1 cellular context compared by ENCODE assay signal in the genomic region with DNA sequence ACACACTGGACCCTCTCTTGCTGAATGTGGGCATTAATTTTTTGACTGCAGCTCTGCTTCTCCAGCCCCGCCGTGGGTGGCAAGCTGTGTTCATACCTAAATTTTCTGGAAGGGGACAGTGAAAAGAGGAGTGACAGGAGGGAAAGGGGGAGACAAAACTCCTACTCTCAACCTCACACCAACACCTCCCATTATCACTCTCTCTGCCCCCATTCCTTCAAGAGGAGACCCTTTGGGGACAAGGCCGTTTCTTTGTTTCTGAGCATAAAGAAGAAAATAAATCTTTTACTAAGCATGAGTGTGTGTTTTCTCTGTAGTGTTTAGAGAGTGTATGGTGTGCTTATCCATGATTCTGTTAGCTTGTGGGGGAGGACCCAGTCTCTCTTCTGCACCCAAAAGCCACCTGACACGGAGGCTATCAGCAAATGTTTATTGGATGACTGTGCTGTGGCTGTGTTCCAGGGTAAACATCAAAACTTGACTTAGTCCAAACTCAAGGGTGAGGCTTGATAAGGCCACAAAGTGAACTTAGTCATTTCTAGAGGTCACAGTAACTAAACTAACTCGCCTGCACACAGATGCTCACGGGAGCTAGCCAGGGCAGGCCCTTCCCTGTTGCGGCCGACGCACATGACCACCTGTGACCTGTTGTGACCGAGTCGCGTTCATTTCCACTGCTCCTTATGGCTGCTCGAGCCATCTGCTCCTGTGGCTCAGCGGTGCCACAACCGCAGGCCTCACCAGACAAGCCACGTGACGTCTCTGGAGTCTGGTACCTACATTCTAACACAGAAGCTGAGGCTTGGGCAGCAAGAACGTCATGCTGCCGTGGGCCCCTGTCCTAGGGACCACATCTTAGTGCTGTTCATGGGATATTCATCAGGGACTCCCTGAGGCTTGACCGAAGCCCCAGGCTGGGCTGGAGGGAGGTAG.
TF ChIP-seq lines count a peak whose summit lies in the region.

No MANE protein-coding gene starts in this region.

TF ChIP-seq in HEK293, 187 proteins besides CTCF, POLR2A, EP300 and RAD21 (continued from another document and continues in another):
- TF ChIP-seq, protein P1, sequence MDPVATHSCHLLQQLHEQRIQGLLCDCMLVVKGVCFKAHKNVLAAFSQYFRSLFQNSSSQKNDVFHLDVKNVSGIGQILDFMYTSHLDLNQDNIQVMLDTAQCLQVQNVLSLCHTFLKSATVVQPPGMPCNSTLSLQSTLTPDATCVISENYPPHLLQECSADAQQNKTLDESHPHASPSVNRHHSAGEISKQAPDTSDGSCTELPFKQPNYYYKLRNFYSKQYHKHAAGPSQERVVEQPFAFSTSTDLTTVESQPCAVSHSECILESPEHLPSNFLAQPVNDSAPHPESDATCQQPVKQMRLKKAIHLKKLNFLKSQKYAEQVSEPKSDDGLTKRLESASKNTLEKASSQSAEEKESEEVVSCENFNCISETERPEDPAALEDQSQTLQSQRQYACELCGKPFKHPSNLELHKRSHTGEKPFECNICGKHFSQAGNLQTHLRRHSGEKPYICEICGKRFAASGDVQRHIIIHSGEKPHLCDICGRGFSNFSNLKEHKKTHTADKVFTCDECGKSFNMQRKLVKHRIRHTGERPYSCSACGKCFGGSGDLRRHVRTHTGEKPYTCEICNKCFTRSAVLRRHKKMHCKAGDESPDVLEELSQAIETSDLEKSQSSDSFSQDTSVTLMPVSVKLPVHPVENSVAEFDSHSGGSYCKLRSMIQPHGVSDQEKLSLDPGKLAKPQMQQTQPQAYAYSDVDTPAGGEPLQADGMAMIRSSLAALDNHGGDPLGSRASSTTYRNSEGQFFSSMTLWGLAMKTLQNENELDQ (tag by site-specific recombination; IDR thresholded peaks at IDR 0.05; ENCODE audit: low read depth): no peak
- TF ChIP-seq SCRT2 (tag by site-specific recombination; IDR thresholded peaks at IDR 0.05) (peak; percentile 98), ZBTB21 (tag by site-specific recombination; IDR thresholded peaks at IDR 0.05) (0 out of 2 replicates have a peak, but pooled peaks have one; percentile 3), ZFP3 (tag by site-specific recombination; IDR thresholded peaks at IDR 0.05; ENCODE audit: low read depth) (no peak), ZNF239 (tag by site-specific recombination; IDR thresholded peaks at IDR 0.05) (no peak), SCRT1 (tag by site-specific recombination; IDR thresholded peaks at IDR 0.05; ENCODE audit: borderline replicate concordance) (peak; percentile 91), FEZF1 (tag by site-specific recombination; IDR thresholded peaks at IDR 0.05) (peak; percentile 90), BCL11A (tag by site-specific recombination; IDR thresholded peaks at IDR 0.05; ENCODE audit: low read depth) (peak; percentile 95), ZNF202 (tag by site-specific recombination; IDR thresholded peaks at IDR 0.05; ENCODE audit: borderline replicate concordance) (no peak), ZNF391 (tag by site-specific recombination; IDR thresholded peaks at IDR 0.05; ENCODE audit: borderline replicate concordance, low read depth) (no peak), IKZF3 (tag by site-specific recombination; IDR thresholded peaks at IDR 0.05) (peak; percentile 30; the same call in 1 of the 2 replicates), ZNF48 (tag by site-specific recombination; IDR thresholded peaks at IDR 0.05) (no peak), ZSCAN23 (tag by site-specific recombination; IDR thresholded peaks at IDR 0.05) (no peak), MYNN (tag by site-specific recombination; IDR thresholded peaks at IDR 0.05; ENCODE audit: borderline replicate concordance) (no peak), ZFP41 (tag by site-specific recombination; IDR thresholded peaks at IDR 0.05; ENCODE audit: borderline replicate concordance) (no peak), ZNF555 (tag by site-specific recombination; conservative IDR thresholded peaks at IDR 0.05) (no peak), ZNF621 (tag by site-specific recombination; IDR thresholded peaks at IDR 0.05) (no peak), ZBTB8A (tag by site-specific recombination; IDR thresholded peaks at IDR 0.05) (no peak), ZNF623 (tag by site-specific recombination; IDR thresholded peaks at IDR 0.05) (0 out of 2 replicates have a peak, but pooled peaks have one; percentile 8), RBAK (tag by site-specific recombination; IDR thresholded peaks at IDR 0.05) (no peak), ZNF626 (tag by site-specific recombination; IDR thresholded peaks at IDR 0.05) (no peak), ZNF514 (tag by site-specific recombination; IDR thresholded peaks at IDR 0.05) (no peak), OSR2 (tag by site-specific recombination; IDR thresholded peaks at IDR 0.05) (peak; percentile 79), BCL11B (tag by site-specific recombination; IDR thresholded peaks at IDR 0.05; ENCODE audit: low read depth) (no peak), GLI2 (tag by site-specific recombination; IDR thresholded peaks at IDR 0.05; ENCODE audit: borderline replicate concordance, low read depth) (no peak; the same call in 1 of the 2 replicates), ZNF354C (tag by site-specific recombination; IDR thresholded peaks at IDR 0.05; ENCODE audit: borderline replicate concordance, low read depth) (no peak), ZNF394 (tag by site-specific recombination; IDR thresholded peaks at IDR 0.05; ENCODE audit: borderline replicate concordance) (peak; percentile 55; the same call in 1 of the 2 replicates), ZNF843 (tag by site-specific recombination; IDR thresholded peaks at IDR 0.05) (peak; percentile 78), ZNF112 (tag by site-specific recombination; IDR thresholded peaks at IDR 0.05) (no peak), KLF7 (tag by site-specific recombination; IDR thresholded peaks at IDR 0.05; ENCODE audit: borderline replicate concordance) (no peak), PRDM1 (tag by site-specific recombination; IDR thresholded peaks at IDR 0.05) (peak; percentile 93), ZNF221 (tag by site-specific recombination; IDR thresholded peaks at IDR 0.05; ENCODE audit: borderline replicate concordance) (no peak)
- TF ChIP-seq, protein P2, sequence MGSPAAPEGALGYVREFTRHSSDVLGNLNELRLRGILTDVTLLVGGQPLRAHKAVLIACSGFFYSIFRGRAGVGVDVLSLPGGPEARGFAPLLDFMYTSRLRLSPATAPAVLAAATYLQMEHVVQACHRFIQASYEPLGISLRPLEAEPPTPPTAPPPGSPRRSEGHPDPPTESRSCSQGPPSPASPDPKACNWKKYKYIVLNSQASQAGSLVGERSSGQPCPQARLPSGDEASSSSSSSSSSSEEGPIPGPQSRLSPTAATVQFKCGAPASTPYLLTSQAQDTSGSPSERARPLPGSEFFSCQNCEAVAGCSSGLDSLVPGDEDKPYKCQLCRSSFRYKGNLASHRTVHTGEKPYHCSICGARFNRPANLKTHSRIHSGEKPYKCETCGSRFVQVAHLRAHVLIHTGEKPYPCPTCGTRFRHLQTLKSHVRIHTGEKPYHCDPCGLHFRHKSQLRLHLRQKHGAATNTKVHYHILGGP (tag by site-specific recombination; IDR thresholded peaks at IDR 0.05): no peak
- TF ChIP-seq, protein P3, sequence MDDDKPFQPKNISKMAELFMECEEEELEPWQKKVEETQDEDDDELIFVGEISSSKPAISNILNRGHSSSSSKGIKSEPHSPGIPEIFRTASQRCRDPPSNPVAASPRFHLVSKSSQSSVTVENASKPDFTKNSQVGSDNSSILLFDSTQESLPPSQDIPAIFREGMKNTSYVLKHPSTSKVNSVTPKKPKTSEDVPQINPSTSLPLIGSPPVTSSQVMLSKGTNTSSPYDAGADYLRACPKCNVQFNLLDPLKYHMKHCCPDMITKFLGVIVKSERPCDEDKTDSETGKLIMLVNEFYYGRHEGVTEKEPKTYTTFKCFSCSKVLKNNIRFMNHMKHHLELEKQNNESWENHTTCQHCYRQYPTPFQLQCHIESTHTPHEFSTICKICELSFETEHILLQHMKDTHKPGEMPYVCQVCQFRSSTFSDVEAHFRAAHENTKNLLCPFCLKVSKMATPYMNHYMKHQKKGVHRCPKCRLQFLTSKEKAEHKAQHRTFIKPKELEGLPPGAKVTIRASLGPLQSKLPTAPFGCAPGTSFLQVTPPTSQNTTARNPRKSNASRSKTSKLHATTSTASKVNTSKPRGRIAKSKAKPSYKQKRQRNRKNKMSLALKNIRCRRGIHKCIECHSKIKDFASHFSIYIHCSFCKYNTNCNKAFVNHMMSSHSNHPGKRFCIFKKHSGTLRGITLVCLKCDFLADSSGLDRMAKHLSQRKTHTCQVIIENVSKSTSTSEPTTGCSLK (tag by site-specific recombination; IDR thresholded peaks at IDR 0.05): no peak
- TF ChIP-seq, protein P4, sequence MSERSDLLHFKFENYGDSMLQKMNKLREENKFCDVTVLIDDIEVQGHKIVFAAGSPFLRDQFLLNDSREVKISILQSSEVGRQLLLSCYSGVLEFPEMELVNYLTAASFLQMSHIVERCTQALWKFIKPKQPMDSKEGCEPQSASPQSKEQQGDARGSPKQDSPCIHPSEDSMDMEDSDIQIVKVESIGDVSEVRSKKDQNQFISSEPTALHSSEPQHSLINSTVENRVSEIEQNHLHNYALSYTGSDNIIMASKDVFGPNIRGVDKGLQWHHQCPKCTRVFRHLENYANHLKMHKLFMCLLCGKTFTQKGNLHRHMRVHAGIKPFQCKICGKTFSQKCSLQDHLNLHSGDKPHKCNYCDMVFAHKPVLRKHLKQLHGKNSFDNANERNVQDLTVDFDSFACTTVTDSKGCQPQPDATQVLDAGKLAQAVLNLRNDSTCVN (tag by site-specific recombination; optimal IDR thresholded peaks at IDR 0.05): peak; percentile 30
- TF ChIP-seq, protein P5, sequence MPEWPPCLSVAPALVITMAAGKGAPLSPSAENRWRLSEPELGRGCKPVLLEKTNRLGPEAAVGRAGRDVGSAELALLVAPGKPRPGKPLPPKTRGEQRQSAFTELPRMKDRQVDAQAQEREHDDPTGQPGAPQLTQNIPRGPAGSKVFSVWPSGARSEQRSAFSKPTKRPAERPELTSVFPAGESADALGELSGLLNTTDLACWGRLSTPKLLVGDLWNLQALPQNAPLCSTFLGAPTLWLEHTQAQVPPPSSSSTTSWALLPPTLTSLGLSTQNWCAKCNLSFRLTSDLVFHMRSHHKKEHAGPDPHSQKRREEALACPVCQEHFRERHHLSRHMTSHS (tag by site-specific recombination; IDR thresholded peaks at IDR 0.05): no peak
- TF ChIP-seq, protein P6, sequence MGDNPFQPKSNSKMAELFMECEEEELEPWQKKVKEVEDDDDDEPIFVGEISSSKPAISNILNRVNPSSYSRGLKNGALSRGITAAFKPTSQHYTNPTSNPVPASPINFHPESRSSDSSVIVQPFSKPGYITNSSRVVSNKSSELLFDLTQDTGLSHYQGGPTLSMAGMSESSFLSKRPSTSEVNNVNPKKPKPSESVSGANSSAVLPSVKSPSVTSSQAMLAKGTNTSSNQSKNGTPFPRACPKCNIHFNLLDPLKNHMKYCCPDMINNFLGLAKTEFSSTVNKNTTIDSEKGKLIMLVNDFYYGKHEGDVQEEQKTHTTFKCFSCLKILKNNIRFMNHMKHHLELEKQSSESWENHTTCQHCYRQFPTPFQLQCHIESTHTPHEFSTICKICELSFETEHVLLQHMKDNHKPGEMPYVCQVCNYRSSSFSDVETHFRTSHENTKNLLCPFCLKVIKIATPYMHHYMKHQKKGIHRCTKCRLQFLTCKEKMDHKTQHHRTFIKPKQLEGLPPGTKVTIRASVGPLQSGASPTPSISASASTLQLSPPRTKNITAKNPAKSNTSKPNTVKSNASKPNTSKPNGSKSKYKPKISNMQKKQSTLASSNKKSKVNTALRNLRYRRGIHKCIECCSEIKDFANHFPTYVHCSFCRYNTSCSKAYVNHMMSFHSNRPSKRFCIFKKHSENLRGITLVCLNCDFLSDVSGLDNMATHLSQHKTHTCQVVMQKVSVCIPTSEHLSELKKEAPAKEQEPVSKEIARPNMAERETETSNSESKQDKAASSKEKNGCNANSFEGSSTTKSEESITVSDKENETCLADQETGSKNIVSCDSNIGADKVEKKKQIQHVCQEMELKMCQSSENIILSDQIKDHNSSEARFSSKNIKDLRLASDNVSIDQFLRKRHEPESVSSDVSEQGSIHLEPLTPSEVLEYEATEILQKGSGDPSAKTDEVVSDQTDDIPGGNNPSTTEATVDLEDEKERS (tag by site-specific recombination; IDR thresholded peaks at IDR 0.05): 0 out of 2 replicates have a peak, but pooled peaks have one; percentile 19
- TF ChIP-seq, protein P7, sequence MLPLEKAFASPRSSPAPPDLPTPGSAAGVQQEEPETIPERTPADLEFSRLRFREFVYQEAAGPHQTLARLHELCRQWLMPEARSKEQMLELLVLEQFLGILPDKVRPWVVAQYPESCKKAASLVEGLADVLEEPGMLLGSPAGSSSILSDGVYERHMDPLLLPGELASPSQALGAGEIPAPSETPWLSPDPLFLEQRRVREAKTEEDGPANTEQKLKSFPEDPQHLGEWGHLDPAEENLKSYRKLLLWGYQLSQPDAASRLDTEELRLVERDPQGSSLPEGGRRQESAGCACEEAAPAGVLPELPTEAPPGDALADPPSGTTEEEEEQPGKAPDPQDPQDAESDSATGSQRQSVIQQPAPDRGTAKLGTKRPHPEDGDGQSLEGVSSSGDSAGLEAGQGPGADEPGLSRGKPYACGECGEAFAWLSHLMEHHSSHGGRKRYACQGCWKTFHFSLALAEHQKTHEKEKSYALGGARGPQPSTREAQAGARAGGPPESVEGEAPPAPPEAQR (tag by site-specific recombination; IDR thresholded peaks at IDR 0.05): no peak
- TF ChIP-seq, protein P8, sequence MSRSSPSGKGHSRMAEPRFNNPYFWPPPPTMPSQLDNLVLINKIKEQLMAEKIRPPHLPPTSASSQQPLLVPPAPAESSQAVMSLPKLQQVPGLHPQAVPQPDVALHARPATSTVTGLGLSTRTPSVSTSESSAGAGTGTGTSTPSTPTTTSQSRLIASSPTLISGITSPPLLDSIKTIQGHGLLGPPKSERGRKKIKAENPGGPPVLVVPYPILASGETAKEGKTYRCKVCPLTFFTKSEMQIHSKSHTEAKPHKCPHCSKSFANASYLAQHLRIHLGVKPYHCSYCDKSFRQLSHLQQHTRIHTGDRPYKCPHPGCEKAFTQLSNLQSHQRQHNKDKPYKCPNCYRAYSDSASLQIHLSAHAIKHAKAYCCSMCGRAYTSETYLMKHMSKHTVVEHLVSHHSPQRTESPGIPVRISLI (tag by site-specific recombination; IDR thresholded peaks at IDR 0.05): no peak
- TF ChIP-seq, protein P9, sequence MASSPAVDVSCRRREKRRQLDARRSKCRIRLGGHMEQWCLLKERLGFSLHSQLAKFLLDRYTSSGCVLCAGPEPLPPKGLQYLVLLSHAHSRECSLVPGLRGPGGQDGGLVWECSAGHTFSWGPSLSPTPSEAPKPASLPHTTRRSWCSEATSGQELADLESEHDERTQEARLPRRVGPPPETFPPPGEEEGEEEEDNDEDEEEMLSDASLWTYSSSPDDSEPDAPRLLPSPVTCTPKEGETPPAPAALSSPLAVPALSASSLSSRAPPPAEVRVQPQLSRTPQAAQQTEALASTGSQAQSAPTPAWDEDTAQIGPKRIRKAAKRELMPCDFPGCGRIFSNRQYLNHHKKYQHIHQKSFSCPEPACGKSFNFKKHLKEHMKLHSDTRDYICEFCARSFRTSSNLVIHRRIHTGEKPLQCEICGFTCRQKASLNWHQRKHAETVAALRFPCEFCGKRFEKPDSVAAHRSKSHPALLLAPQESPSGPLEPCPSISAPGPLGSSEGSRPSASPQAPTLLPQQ (tag by site-specific recombination; IDR thresholded peaks at IDR 0.05): peak; percentile 70; the same call in 1 of the 2 replicates
